Comparison of ENCODE assay signal across 8 cellular contexts in genomic region chr14:68140111-68140741, GRCh38.
A peak's percentile ranks its signal among the peaks of the same experiment; 100 is the strongest.
DNase-seq lines count a peak whose midpoint lies in the region; ATAC-seq lines count a peak whose summit lies in the region.

No MANE protein-coding gene starts in this region.

- H3K4me1 Mint-ChIP-seq in activated CD8-positive, alpha-beta T cell treated with anti-CD3 and anti-CD28 coated beads, Interleukin-2, amount 10 ng/mL, durations not matched to agents 7 days and 5 days (ENCODE audit: low read depth), result peaks cover 17% of the 10 kb centered on the region

- peak; percentile 20 for ATAC-seq in left ventricle myocardium superior
- no peak for ATAC-seq in activated CD8-positive, alpha-beta T cell treated with anti-CD3 and anti-CD28 coated beads, Interleukin-2, amount 10 ng/mL, durations not matched to agents 7 days and 5 days
- no peak for ATAC-seq in HG03571 (IDR thresholded peaks at IDR 0.05; ENCODE audit: unreplicated experiment)

- peaks cover 3% of the 10 kb centered on the region for H3K36me3 Mint-ChIP-seq in activated CD8-positive, alpha-beta T cell treated with anti-CD3 and anti-CD28 coated beads, Interleukin-2, amount 10 ng/mL, durations not matched to agents 7 days and 5 days (ENCODE audit: low read depth)

- H3K27ac Mint-ChIP-seq in activated CD8-positive, alpha-beta T cell treated with anti-CD3 and anti-CD28 coated beads, Interleukin-2, amount 10 ng/mL, durations not matched to agents 7 days and 5 days, result no peak overlapping the region

- DNase-seq in HT-29 (ENCODE audit: low spot score) (peak; percentile 88), T1000 (lab: John Stamatoyannopoulos, UW) (peak; percentile 85), left ventricle myocardium superior (no peak), KG1 (lab: John Stamatoyannopoulos, UW) (no peak), activated gamma-delta T cell (lab: John Stamatoyannopoulos, UW) (no peak)
- DNase-seq in activated CD8-positive, alpha-beta T cell treated with anti-CD3 and anti-CD28 coated beads, Interleukin-2, amount 10 ng/mL, durations not matched to agents 7 days and 5 days, result no peak

- H3K9me3 Mint-ChIP-seq in activated CD8-positive, alpha-beta T cell treated with anti-CD3 and anti-CD28 coated beads, Interleukin-2, amount 10 ng/mL, durations not matched to agents 7 days and 5 days (ENCODE audit: insufficient read depth), result no peaks in the 10 kb centered on the region

- peak overlapping the region; percentile 74 for H3K9ac ChIP-seq in skeletal muscle satellite cell (ENCODE audit: low read depth, low read length)

- H3K4me2 ChIP-seq in skeletal muscle satellite cell (ENCODE audit: low read length), result peak overlapping the region; percentile 66

- intact Hi-C loops in left ventricle myocardium superior (cut with micrococcal nuclease), result loop anchor here (10.0 kb wide), 1 partner anchor 105 kb away; no protein-coding TSS in a partner anchor

- H3K36me3 ChIP-seq in skeletal muscle satellite cell (ENCODE audit: insufficient read depth, low read length), result no peaks in the 10 kb centered on the region

- no peaks in the 10 kb centered on the region for H3K9me3 ChIP-seq in skeletal muscle satellite cell (replicated peaks; ENCODE audit: low read length)

- H3K4me3 ChIP-seq in skeletal muscle satellite cell (ENCODE audit: low read length), result no peak overlapping the region

- POLR2A ChIA-PET in activated CD8-positive, alpha-beta T cell treated with anti-CD3 and anti-CD28 coated beads, Interleukin-2, amount 10 ng/mL, durations not matched to agents 7 days and 5 days (lab: Charles Lee), result no interaction called here

- CTCF ChIA-PET in activated CD8-positive, alpha-beta T cell treated with anti-CD3 and anti-CD28 coated beads, Interleukin-2, amount 10 ng/mL, durations not matched to agents 7 days and 5 days (lab: Charles Lee), result no interaction called here

- no peaks in the 10 kb centered on the region for H3K27me3 Mint-ChIP-seq in activated CD8-positive, alpha-beta T cell treated with anti-CD3 and anti-CD28 coated beads, Interleukin-2, amount 10 ng/mL, durations not matched to agents 7 days and 5 days (ENCODE audit: low read depth)

- H3K4me3 Mint-ChIP-seq in activated CD8-positive, alpha-beta T cell treated with anti-CD3 and anti-CD28 coated beads, Interleukin-2, amount 10 ng/mL, durations not matched to agents 7 days and 5 days, result no peak overlapping the region

- no peaks in the 10 kb centered on the region for H3K27me3 ChIP-seq in skeletal muscle satellite cell (ENCODE audit: control insufficient read depth, insufficient read depth, low read length)

- peaks cover 84% of the 10 kb centered on the region for H3K4me1 ChIP-seq in skeletal muscle satellite cell (ENCODE audit: control insufficient read depth, insufficient read depth, low read length)

Comparison
In these comparisons a context has a peak if more than half of its experiments do, and no peak if none do; other contexts are left out.
1. DNase-seq: peak in HT-29 (single experiment) and T1000 (single experiment); none in left ventricle myocardium superior (single experiment), activated CD8-positive, alpha-beta T cell treated with anti-CD3 and anti-CD28 coated beads, Interleukin-2, amount 10 ng/mL, durations not matched to agents 7 days and 5 days (single experiment), KG1 (single experiment) and activated gamma-delta T cell (single experiment).